Comparison of ENCODE assay signal across 8 cellular contexts in genomic region chr5:57171818-57172465, GRCh38. TPM values are rescaled to one million over a fixed set of nuclear protein-coding genes. Genes with fewer than 3 reads are reported as not detected.
DNase-seq lines count a peak whose midpoint lies in the region; ATAC-seq and TF ChIP-seq lines count a peak whose summit lies in the region.

No MANE protein-coding gene starts in this region.

- H3K27me3 ChIP-seq in GM06990 (replicated peaks; ENCODE audit: control insufficient read depth, insufficient read depth, low read length) = no peaks in the 10 kb centered on the region
- no peaks in the 10 kb centered on the region for H3K27me3 ChIP-seq in SJSA1 (replicated peaks)
- no peaks in the 10 kb centered on the region for H3K27me3 ChIP-seq in ovary

- H3K4me3 ChIP-seq in GM06990 (replicated peaks; ENCODE audit: low read depth, low read length) = peak overlapping the region; percentile 99
- H3K4me3 ChIP-seq in SJSA1 = peak overlapping the region; percentile 78
- H3K4me3 ChIP-seq in ovary = peak overlapping the region; percentile 96

- H3K36me3 ChIP-seq in GM06990 (ENCODE audit: control insufficient read depth, insufficient read depth, low read length) (no peaks in the 10 kb centered on the region), SJSA1 (peaks cover 21% of the 10 kb centered on the region), ovary (no peaks in the 10 kb centered on the region)

- 76 to 81% (median 76%) methylated on average over 16 of the region's 16 CpGs for WGBS in ovary, 3 donors

- H3K27ac ChIP-seq in SJSA1 (peak overlapping the region; percentile 69), ovary (peak overlapping the region; percentile 97 to 99)

- TF ChIP-seq EP300 in ovary (IDR thresholded peaks at IDR 0.05) = no peak

- peaks cover 21 to 25% of the 10 kb centered on the region in 2 donors for H3K4me1 Mint-ChIP-seq in effector memory CD8-positive, alpha-beta T cell (ENCODE audit: low read depth in 2 of 2)

- no peaks in the 10 kb centered on the region for H3K9me3 Mint-ChIP-seq in effector memory CD8-positive, alpha-beta T cell

- TF ChIP-seq CTCF in GM06990 (IDR thresholded peaks at IDR 0.05; ENCODE audit: insufficient read depth, low read length, poor library complexity, severe bottlenecking) (no peak), ovary (IDR thresholded peaks at IDR 0.05) (no peak)

- H3K9me3 ChIP-seq in SJSA1 (replicated peaks) = no peaks in the 10 kb centered on the region
- no peaks in the 10 kb centered on the region for H3K9me3 ChIP-seq in ovary

- intact Hi-C loops in ovary (cut with DNase I) = loop anchor here in 1 of 4 donors (10.0 kb wide), 1 partner anchor 217 kb away; the partner anchor contains the start of gene MIER3

- peak overlapping the region; percentile 100 for H3K27ac Mint-ChIP-seq in effector memory CD8-positive, alpha-beta T cell

- no peak for DNase-seq in GM06990 (ENCODE audit: extremely low read depth, insufficient read length)
- peak in 1 of 2 experiments; percentile 43 for DNase-seq in SJSA1 (ENCODE audit: low read depth in 1 of 2, low spot score in 2 of 2)
- peak in 1 of 3 experiments; percentile 5 for DNase-seq in effector memory CD8-positive, alpha-beta T cell
- peak in 2 of 5 donors; percentile 34 to 42 for DNase-seq in ovary
- DNase-seq in CD1c-positive myeloid dendritic cell (ENCODE audit: extremely low spot score) = no peak
- DNase-seq in NCI-H187 (lab: John Stamatoyannopoulos, UW) = no peak
- DNase-seq in Ammon's horn (ENCODE audit: low spot score) = no peak

- peaks cover 16% of the 10 kb centered on the region; the same call in 1 of the 2 replicates for H3K4me1 ChIP-seq in SJSA1 (replicated peaks)
- peaks cover 3% of the 10 kb centered on the region for H3K4me1 ChIP-seq in ovary (ENCODE audit: insufficient read depth)

- ATAC-seq in effector memory CD8-positive, alpha-beta T cell (replicated peaks) = no peak
- ATAC-seq in HG03139 (IDR thresholded peaks at IDR 0.05; ENCODE audit: unreplicated experiment) = no peak

- H3K27me3 Mint-ChIP-seq in effector memory CD8-positive, alpha-beta T cell = no peaks in the 10 kb centered on the region

- TF ChIP-seq POLR2A in ovary (IDR thresholded peaks at IDR 0.05) = no peak

- peak overlapping the region; percentile 99 to 100 for H3K4me3 Mint-ChIP-seq in effector memory CD8-positive, alpha-beta T cell

- peaks cover 52% of the 10 kb centered on the region for H3K36me3 Mint-ChIP-seq in effector memory CD8-positive, alpha-beta T cell (ENCODE audit: insufficient read depth)

RNA-seq across cellular contexts. Expression of gene GPBP1, which starts 1.9 kb away (rescaled TPM):
- 69.3 and 77.7 TPM in 2 replicates for total RNA-seq in SJSA1 (2014; rRNA removed; shearing (Covaris generic))
- total RNA-seq in ovary = 100 to 1,000 TPM in 2 of 7 donors, 10 to 100 TPM in 5; 78.2 to 124 (median 96.1) TPM
- polyA plus RNA-seq in ovary = 10 to 100 TPM; 63.7 to 68.4 TPM
